ENCODE assay signal across 20 cellular contexts in the genomic region with DNA sequence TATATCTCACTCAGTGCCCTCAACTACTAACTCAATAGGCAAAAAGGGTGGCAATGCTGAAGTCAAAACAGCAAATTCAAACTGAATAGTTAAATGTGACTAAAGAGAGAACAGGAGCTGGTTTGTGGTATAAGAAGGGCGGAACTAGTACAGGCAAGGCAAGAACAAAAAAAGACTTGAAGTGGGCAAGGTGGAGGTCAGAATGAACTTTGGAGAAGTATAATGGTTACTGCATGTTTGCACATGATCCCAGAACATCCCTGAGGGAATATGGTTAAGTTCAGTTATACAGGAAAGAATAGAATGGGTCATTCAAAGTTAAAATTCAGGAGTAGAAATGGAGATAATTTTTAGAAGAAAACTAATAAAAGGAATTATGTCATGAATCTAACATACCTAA.
"Had no signal": no experiment of that assay in that cellular context is flagged by ENCODE, and none has a peak within 500 bp of the region (broad histone marks: within the 10 kb centered on the region; RNA-seq: fewer than 3 reads in every experiment).

No MANE protein-coding gene starts in this region.

- H3K4me3 ChIP-seq: dorsolateral prefrontal cortex, gastroesophageal sphincter, mucosa of descending colon, psoas muscle, right lobe of liver, spleen, tibial artery, upper lobe of left lung, uterus had no signal

- DNase-seq: cortex of kidney; dorsolateral prefrontal cortex; effector CD8-positive, alpha-beta T cell; glutamatergic neuron; mucosa of descending colon; naive thymus-derived CD8-positive, alpha-beta T cell; psoas muscle; retina; right lobe of liver; spleen; stimulated activated CD4-positive, alpha-beta T cell treated with anti-CD3 and anti-CD28 coated beads, Interleukin-15, amount 100 ng/mL, for 24 hours; stimulated activated CD4-positive, alpha-beta T cell treated with anti-CD3 and anti-CD28 coated beads, Interleukin-1b, Interleukin-23, amount 100 ng/mL, for 48 hours; stimulated activated CD4-positive, alpha-beta T cell treated with anti-CD3 and anti-CD28 coated beads, Interleukin-4, amount 100 ng/mL, for 24 hours; tibial artery; upper lobe of left lung; uterus had no signal

- H3K27ac ChIP-seq: dorsolateral prefrontal cortex, gastroesophageal sphincter, neutrophil, psoas muscle, right lobe of liver, spleen, tibial artery, upper lobe of left lung, uterus had no signal

- H3K27me3 ChIP-seq: gastroesophageal sphincter, neutrophil, right lobe of liver, spleen, tibial artery, upper lobe of left lung, uterus had no signal

- ATAC-seq: esophagus mucosa; gastroesophageal sphincter; mucosa of descending colon; naive thymus-derived CD8-positive, alpha-beta T cell; psoas muscle; right lobe of liver; stimulated activated memory B cell treated with anti-CD40 and anti-IgM and Interleukin-4, amounts not matched to agents 10 μg/mL and 1 μg/mL and 100 μg/mL, for 72 hours had no signal

- H3K36me3 ChIP-seq: gastroesophageal sphincter, neutrophil, right lobe of liver, spleen, tibial artery, upper lobe of left lung, uterus had no signal

- H3K9me3 ChIP-seq: gastroesophageal sphincter, mucosa of descending colon, neutrophil, psoas muscle, right lobe of liver, spleen, tibial artery, upper lobe of left lung, uterus had no signal

- H3K4me1 ChIP-seq: gastroesophageal sphincter, psoas muscle, right lobe of liver, spleen, tibial artery, upper lobe of left lung, uterus had no signal
